ENCODE assay signal across 8 cellular contexts in the genomic region with DNA sequence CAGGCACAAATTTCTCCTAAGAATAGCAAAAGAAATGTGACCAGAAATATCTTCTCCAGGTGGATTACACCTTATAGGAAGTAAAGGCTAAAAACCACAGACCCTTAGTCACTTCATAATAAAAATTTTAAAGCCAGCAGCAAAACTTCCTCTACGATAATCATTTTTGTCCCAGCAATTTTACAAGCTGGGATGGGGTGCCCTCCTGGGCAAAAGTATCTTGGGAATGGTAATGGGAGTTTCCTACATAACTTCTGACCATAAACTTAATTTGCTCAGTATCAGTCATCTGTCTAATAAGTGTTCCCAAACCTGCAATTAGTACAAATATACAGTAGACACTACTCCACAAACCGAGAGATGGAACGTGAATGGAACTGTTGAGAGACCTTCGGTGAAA. TPM values are rescaled to one million over a fixed set of nuclear protein-coding genes. Genes with fewer than 3 reads are reported as not detected.
DNase-seq lines count a peak whose midpoint lies in the region; ATAC-seq, FAIRE-seq and TF ChIP-seq lines count a peak whose summit lies in the region.

No MANE protein-coding gene starts in this region.

- H3K9ac ChIP-seq in GM12878 (ENCODE audit: control insufficient read depth, insufficient read depth, low read length), result peak overlapping the region; percentile 85

- intact Hi-C loops in GM12878 (cut with micrococcal nuclease; ENCODE audit: unreplicated experiment) (no loop called here), upper lobe of right lung (cut with DNase I) (no loop called here)

- no peaks in the 10 kb centered on the region for H3K9me3 ChIP-seq in GM12878 (replicated peaks; ENCODE audit: control insufficient read depth, insufficient read depth, low read length)
- no peaks in the 10 kb centered on the region for H3K9me3 ChIP-seq in upper lobe of right lung

- H3K4me3 ChIP-seq in GM12878 (peak overlapping the region; percentile 92), upper lobe of right lung (peak overlapping the region; percentile 89)

- POLR2A ChIA-PET in GM12878 (lab: Charles Lee), result interaction anchor here (1.2 to 2.9 kb wide), 6 partner anchors 54 to 303 kb away, joined by 3 to 19 read pairs (median 6); a partner anchor contains a TSS

- CTCF ChIA-PET in activated naive CD4-positive, alpha-beta T cell treated with anti-CD3 and anti-CD28 coated beads, Interleukin-2, amount 10 ng/mL, durations not matched to agents 7 days and 5 days (lab: Charles Lee), result interaction anchor here (0.7 to 4.1 kb wide), 4 partner anchors 11 to 221 kb away, joined by 3 to 21 read pairs (median 3); a partner anchor contains a TSS
- CTCF ChIA-PET in GM12878 (lab: Yijun Ruan, JAX), result interaction anchor here (1.2 to 3.8 kb wide), 7 partner anchors 11 to 221 kb away, joined by 5 to 18 read pairs (median 7); a partner anchor contains a TSS

- no TSS peak for BruUV-seq in GM12878 (replicated peaks; lab: Mats Ljungman, UMichigan)

- peak overlapping the region; percentile 94 for H3K4me3 Mint-ChIP-seq in activated naive CD4-positive, alpha-beta T cell treated with anti-CD3 and anti-CD28 coated beads, Interleukin-2, amount 10 ng/mL, durations not matched to agents 7 days and 5 days
- peak overlapping the region; percentile 96 for H3K4me3 Mint-ChIP-seq in memory B cell

- H3K27me3 ChIP-seq in GM12878 (replicated peaks in 1 of 2; ENCODE audit: control insufficient read depth in 2 of 2, insufficient read depth in 2 of 2, low read length in 1 of 2), result no peaks in the 10 kb centered on the region
- H3K27me3 ChIP-seq in upper lobe of right lung, result no peaks in the 10 kb centered on the region

- in situ Hi-C loops in GM12878 (cut with MboI), result no loop called here

- no peak for FAIRE-seq in GM12878 (lab: Jason Lieb, UNC)

- peaks cover 77% of the 10 kb centered on the region for H3K79me2 ChIP-seq in GM12878 (ENCODE audit: control insufficient read depth, insufficient read depth, low read length)

- RAD21 ChIA-PET in GM12878 (lab: Charles Lee; ENCODE audit: unreplicated experiment), result interaction anchor here (2.3 to 2.9 kb wide), 2 partner anchors 49 to 221 kb away, joined by 21 to 27 read pairs; a partner anchor contains a TSS

- TF ChIP-seq POLR2A in GM12878 (IDR thresholded peaks at IDR 0.05; ENCODE audit: low read depth, low read length), result no peak

- peaks cover 48% of the 10 kb centered on the region for H3K4me1 Mint-ChIP-seq in activated naive CD4-positive, alpha-beta T cell treated with anti-CD3 and anti-CD28 coated beads, Interleukin-2, amount 10 ng/mL, durations not matched to agents 7 days and 5 days
- peaks cover 28% of the 10 kb centered on the region for H3K4me1 Mint-ChIP-seq in memory B cell

- TF ChIP-seq CTCF in GM12878 (IDR thresholded peaks at IDR 0.05 in 2 of 3, conservative IDR thresholded peaks at IDR 0.05 in 1 of 3; ENCODE audit: control insufficient read depth in 2 of 3, extremely low read depth in 1 of 3, insufficient read depth in 1 of 3, low read depth in 3 of 3, low read length in 3 of 3) (no peak), upper lobe of right lung (IDR thresholded peaks at IDR 0.05) (no peak)

- H3K36me3 ChIP-seq in GM12878 (ENCODE audit: control insufficient read depth in 2 of 2, insufficient read depth in 2 of 2, low read length in 1 of 2), result no peaks in the 10 kb centered on the region; a peak in 2 of 4 replicates
- peaks cover 4% of the 10 kb centered on the region for H3K36me3 ChIP-seq in upper lobe of right lung

- H3K4me1 ChIP-seq in GM12878 (ENCODE audit: control insufficient read depth, insufficient read depth, low read length) (peaks cover 17% of the 10 kb centered on the region), upper lobe of right lung (peaks cover 46% of the 10 kb centered on the region)

- SMC1A ChIA-PET in GM12878 (lab: Charles Lee; ENCODE audit: uncharacterized antibody, unreplicated experiment), result interaction anchor here (0.7 to 3.0 kb wide), 10 partner anchors 11 to 204 kb away, joined by 3 to 11 read pairs (median 6); a partner anchor contains a TSS

- H3K27me3 Mint-ChIP-seq in activated naive CD4-positive, alpha-beta T cell treated with anti-CD3 and anti-CD28 coated beads, Interleukin-2, amount 10 ng/mL, durations not matched to agents 7 days and 5 days, result peaks cover 3% of the 10 kb centered on the region
- no peaks in the 10 kb centered on the region for H3K27me3 Mint-ChIP-seq in memory B cell

- ATAC-seq in GM12878 (no peak), memory B cell (ENCODE audit: low read depth) (no peak), upper lobe of right lung (no peak), HG03457 (IDR thresholded peaks at IDR 0.05; ENCODE audit: unreplicated experiment) (no peak), HG03045 (IDR thresholded peaks at IDR 0.05; ENCODE audit: unreplicated experiment) (no peak)

- no peaks in the 10 kb centered on the region for H3K9me3 Mint-ChIP-seq in activated naive CD4-positive, alpha-beta T cell treated with anti-CD3 and anti-CD28 coated beads, Interleukin-2, amount 10 ng/mL, durations not matched to agents 7 days and 5 days
- H3K9me3 Mint-ChIP-seq in memory B cell, result no peaks in the 10 kb centered on the region

- peak overlapping the region; percentile 97 for H3K27ac Mint-ChIP-seq in activated naive CD4-positive, alpha-beta T cell treated with anti-CD3 and anti-CD28 coated beads, Interleukin-2, amount 10 ng/mL, durations not matched to agents 7 days and 5 days
- peak overlapping the region; percentile 89 for H3K27ac Mint-ChIP-seq in memory B cell

- H3K36me3 Mint-ChIP-seq in activated naive CD4-positive, alpha-beta T cell treated with anti-CD3 and anti-CD28 coated beads, Interleukin-2, amount 10 ng/mL, durations not matched to agents 7 days and 5 days, result peaks cover 40% of the 10 kb centered on the region
- peaks cover 2% of the 10 kb centered on the region for H3K36me3 Mint-ChIP-seq in memory B cell

- peak overlapping the region; percentile 81 for H3K4me2 ChIP-seq in GM12878 (ENCODE audit: control insufficient read depth, insufficient read depth)

- peak overlapping the region; percentile 64 for H3K27ac ChIP-seq in GM12878 (ENCODE audit: control insufficient read depth, insufficient read depth)
- H3K27ac ChIP-seq in upper lobe of right lung, result peak overlapping the region; percentile 95

- no peak for TF ChIP-seq EP300 in GM12878 (IDR thresholded peaks at IDR 0.05; ENCODE audit: borderline replicate concordance in 1 of 2, control insufficient read depth in 1 of 2, low read depth in 2 of 2, low read length in 2 of 2)

- H4K20me1 ChIP-seq in GM12878 (ENCODE audit: control insufficient read depth, insufficient read depth), result no peaks in the 10 kb centered on the region

- TF ChIP-seq RAD21 in GM12878 (IDR thresholded peaks at IDR 0.05; ENCODE audit: insufficient read depth, low read depth, low read length), result no peak

- H2AFZ ChIP-seq in GM12878 (ENCODE audit: control insufficient read depth, low read depth, low read length), result no peak overlapping the region

- no peak for DNase-seq in activated naive CD4-positive, alpha-beta T cell treated with anti-CD3 and anti-CD28 coated beads, Interleukin-2, amount 10 ng/mL, durations not matched to agents 7 days and 5 days
- DNase-seq in activated naive CD4-positive, alpha-beta T cell (lab: John Stamatoyannopoulos, UW), result no peak
- no peak for DNase-seq in GM12878 (ENCODE audit: low read depth, low spot score)
- no peak for DNase-seq in memory B cell (ENCODE audit: low spot score in 2 of 2)
- no peak for DNase-seq in upper lobe of right lung
- no peak for DNase-seq in NCI-H146 (lab: John Stamatoyannopoulos, UW)

- 32% methylated on average over 4 of the region's 4 CpGs for WGBS in GM12878 (ENCODE audit: insufficient coverage, insufficient replicate concordance, low lambda C conversion rate, missing lambda C conversion rate)

RNA-seq across cellular contexts. Expression of a gene that starts 3.0 kb away (rescaled TPM):
- total RNA-seq in GM12878 (2013; cell fraction: nucleolus; rRNA removed), result 61.5 and 63.1 TPM in 2 replicates
- total RNA-seq in GM12878 (2014; rRNA removed), result 28.6 and 30.1 TPM in 2 replicates
- 15.9 and 18.1 TPM in 2 replicates for total RNA-seq in GM12878 (2014; rRNA removed; fragmentation: Illumina TruSeq; extraction: Trizol)
- total RNA-seq in GM12878 (2021), result 43.9 and 44.2 TPM in 2 replicates
- 9.3 TPM for polyA plus RNA-seq in GM12878 (2011; ENCODE audit: low read depth)
- polyA plus RNA-seq in GM12878 (2011; rRNA removed), result 8.6 and 22.6 TPM in 2 replicates
- polyA plus RNA-seq in GM12878 (2011; cell fraction: cytosol; rRNA removed), result 22.1 and 28.1 TPM in 2 replicates
- 65.0 and 92.9 TPM in 2 replicates for polyA plus RNA-seq in GM12878 (2011; cell fraction: nucleus; rRNA removed)
- 24.0 and 34.6 TPM in 2 replicates for polyA plus RNA-seq in GM12878 (2012)
- polyA plus RNA-seq in GM12878 (2014; fragmentation: Illumina TruSeq; extraction: Trizol), result 24.7 and 27.8 TPM in 2 replicates
- 1 to 10 TPM; 1.3 to 2.3 TPM for polyA plus RNA-seq in GM12878 (2014; fragmentation: Nextera tagmentation; extraction: Ambion mirVana)
- 33.5 and 39.8 TPM in 2 replicates for polyA plus RNA-seq in GM12878 (2014; rRNA removed)
- polyA plus RNA-seq in GM12878 (2016; fragmentation: Nextera tagmentation; extraction: Ambion mirVana), result 10 to 100 TPM; 10.6 to 15.3 TPM
- polyA minus RNA-seq in GM12878 (2011; rRNA and poly(A)+ RNA removed), result 23.6 and 28.7 TPM in 2 replicates
- polyA minus RNA-seq in GM12878 (2011; cell fraction: cytosol; rRNA and poly(A)+ RNA removed), result 14.8 and 15.6 TPM in 2 replicates
- 20.8 and 40.7 TPM in 2 replicates for polyA minus RNA-seq in GM12878 (2011; cell fraction: nucleus; rRNA and poly(A)+ RNA removed)
- 40.0 TPM for total RNA-seq in upper lobe of right lung

RNA-seq across cellular contexts. Expression of a gene that starts 45.5 kb away (rescaled TPM):
- 66.0 and 68.2 TPM in 2 replicates for total RNA-seq in GM12878 (2013; cell fraction: nucleolus; rRNA removed)
- total RNA-seq in GM12878 (2014; rRNA removed) (35.3 and 37.1 TPM in 2 replicates), GM12878 (2014; rRNA removed; fragmentation: Illumina TruSeq; extraction: Trizol) (23.7 and 24.2 TPM in 2 replicates), GM12878 (2021) (27.6 and 31.3 TPM in 2 replicates), upper lobe of right lung (12.8 TPM)
- polyA plus RNA-seq in GM12878 (2011; ENCODE audit: low read depth), result 3.0 TPM
- polyA plus RNA-seq in GM12878 (2011; rRNA removed) (50.6 and 55.2 TPM in 2 replicates), GM12878 (2014; fragmentation: Illumina TruSeq; extraction: Trizol) (17.7 and 19.6 TPM in 2 replicates), GM12878 (2014; fragmentation: Nextera tagmentation; extraction: Ambion mirVana) (under 1 TPM in 1 of 2 experiments, not detected in 1; 0.18 TPM), GM12878 (2014; rRNA removed) (37.7 and 38.8 TPM in 2 replicates), GM12878 (2016; fragmentation: Nextera tagmentation; extraction: Ambion mirVana) (10 to 100 TPM; 28.7 to 35.5 TPM)
- 70.4 and 81.7 TPM in 2 replicates for polyA plus RNA-seq in GM12878 (2011; cell fraction: cytosol; rRNA removed)
- polyA plus RNA-seq in GM12878 (2011; cell fraction: nucleus; rRNA removed), result 47.5 and 49.0 TPM in 2 replicates
- polyA plus RNA-seq in GM12878 (2012), result 7.6 and 12.3 TPM in 2 replicates
- 39.0 and 44.2 TPM in 2 replicates for polyA minus RNA-seq in GM12878 (2011; rRNA and poly(A)+ RNA removed)
- 14.3 and 16.6 TPM in 2 replicates for polyA minus RNA-seq in GM12878 (2011; cell fraction: cytosol; rRNA and poly(A)+ RNA removed)
- 16.2 and 21.1 TPM in 2 replicates for polyA minus RNA-seq in GM12878 (2011; cell fraction: nucleus; rRNA and poly(A)+ RNA removed)

RNA-seq across cellular contexts. Expression of a gene that starts 50.8 kb away (rescaled TPM):
- total RNA-seq in GM12878 (2013; cell fraction: nucleolus; rRNA removed), result 29.2 and 39.1 TPM in 2 replicates
- total RNA-seq in GM12878 (2014; rRNA removed) (79.0 and 79.6 TPM in 2 replicates), GM12878 (2014; rRNA removed; fragmentation: Illumina TruSeq; extraction: Trizol) (72.0 and 72.5 TPM in 2 replicates), GM12878 (2021) (291 and 302 TPM in 2 replicates), upper lobe of right lung (157 TPM)
- 30.4 TPM for polyA plus RNA-seq in GM12878 (2011; ENCODE audit: low read depth)
- polyA plus RNA-seq in GM12878 (2011; rRNA removed) (90.1 and 150 TPM in 2 replicates), GM12878 (2014; fragmentation: Illumina TruSeq; extraction: Trizol) (75.3 and 147 TPM in 2 replicates), GM12878 (2014; fragmentation: Nextera tagmentation; extraction: Ambion mirVana) (100 to 1,000 TPM in 1 of 2 experiments, 10 to 100 TPM in 1; 56.8 to 121 TPM), GM12878 (2014; rRNA removed) (150 and 154 TPM in 2 replicates), GM12878 (2016; fragmentation: Nextera tagmentation; extraction: Ambion mirVana) (100 to 1,000 TPM; 237 to 251 TPM)
- polyA plus RNA-seq in GM12878 (2011; cell fraction: cytosol; rRNA removed), result 162 and 176 TPM in 2 replicates
- 153 and 169 TPM in 2 replicates for polyA plus RNA-seq in GM12878 (2011; cell fraction: nucleus; rRNA removed)
- 59.9 and 65.4 TPM in 2 replicates for polyA plus RNA-seq in GM12878 (2012)
- 172 and 176 TPM in 2 replicates for polyA minus RNA-seq in GM12878 (2011; rRNA and poly(A)+ RNA removed)
- polyA minus RNA-seq in GM12878 (2011; cell fraction: cytosol; rRNA and poly(A)+ RNA removed), result 71.6 and 96.9 TPM in 2 replicates
- 19.0 and 28.4 TPM in 2 replicates for polyA minus RNA-seq in GM12878 (2011; cell fraction: nucleus; rRNA and poly(A)+ RNA removed)

RNA-seq across cellular contexts. Expression of a gene that starts 57.5 kb away (rescaled TPM):
- not detected in 2 replicates for total RNA-seq in GM12878 (2013; cell fraction: nucleolus; rRNA removed)
- total RNA-seq in GM12878 (2014; rRNA removed) (not detected in 2 replicates), GM12878 (2014; rRNA removed; fragmentation: Illumina TruSeq; extraction: Trizol) (not detected in 2 replicates), GM12878 (2021) (not detected in 2 replicates), upper lobe of right lung (not detected)
- polyA plus RNA-seq in GM12878 (2011; ENCODE audit: low read depth), result 0.33 TPM
- polyA plus RNA-seq in GM12878 (2011; rRNA removed) (not detected in 2 replicates), GM12878 (2014; fragmentation: Illumina TruSeq; extraction: Trizol) (0.09 TPM in 1 of 2 replicates, not detected in the other), GM12878 (2014; fragmentation: Nextera tagmentation; extraction: Ambion mirVana) (under 1 TPM; 0.05 to 0.24 TPM), GM12878 (2014; rRNA removed) (0.09 and 0.23 TPM in 2 replicates), GM12878 (2016; fragmentation: Nextera tagmentation; extraction: Ambion mirVana) (under 1 TPM; 0.36 to 0.87 TPM)
- polyA plus RNA-seq in GM12878 (2011; cell fraction: cytosol; rRNA removed), result not detected in 2 replicates
- not detected in 2 replicates for polyA plus RNA-seq in GM12878 (2011; cell fraction: nucleus; rRNA removed)
- polyA plus RNA-seq in GM12878 (2012), result 0.24 and 0.58 TPM in 2 replicates
- polyA minus RNA-seq in GM12878 (2011; rRNA and poly(A)+ RNA removed), result not detected in 2 replicates
- not detected in 2 replicates for polyA minus RNA-seq in GM12878 (2011; cell fraction: cytosol; rRNA and poly(A)+ RNA removed)
- polyA minus RNA-seq in GM12878 (2011; cell fraction: nucleus; rRNA and poly(A)+ RNA removed), result not detected in 2 replicates
